In the genomic region with DNA sequence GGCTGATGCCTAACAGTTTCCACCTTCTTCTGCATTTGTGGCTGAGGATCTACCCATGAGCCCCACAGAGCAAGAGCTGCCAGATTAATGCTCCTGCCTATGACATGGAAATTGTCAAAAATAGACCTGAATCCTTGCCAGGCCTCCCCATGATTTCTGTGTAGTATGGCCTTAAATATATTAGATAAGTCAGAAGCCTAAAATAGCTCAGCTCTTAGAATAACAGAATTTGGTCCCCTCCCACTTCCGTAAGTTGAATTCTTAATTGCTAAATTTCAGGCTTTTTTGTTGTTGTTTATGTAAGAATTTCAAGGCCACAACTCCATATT, we compare ENCODE assay signal across 22 cellular contexts.
DNase-seq lines count a peak whose midpoint lies in the region; ATAC-seq and TF ChIP-seq lines count a peak whose summit lies in the region.
"Had no signal": no experiment of that assay in that cellular context is flagged by ENCODE, and none has a peak within 500 bp of the region (broad histone marks: within the 10 kb centered on the region; RNA-seq: fewer than 3 reads in every experiment).

No MANE protein-coding gene starts in this region.

- H3K27ac ChIP-seq in OCI-LY1 (ENCODE audit: low read depth, low read length, poor library complexity, severe bottlenecking) (peak overlapping the region; percentile 5), coronary artery (peak overlapping the region; percentile 63 to 65), thyroid gland (peak overlapping the region in 2 of 3 donors; percentile 22 to 25), mammary epithelial cell (ENCODE audit: insufficient read depth, low read depth, low read length) (no peak overlapping the region)
- H3K27ac ChIP-seq: pancreas, Peyer's patch had no signal

- POLR2A ChIA-PET in activated CD4-positive, alpha-beta memory T cell treated with anti-CD3 and anti-CD28 coated beads for 36 hours (lab: Charles Lee) = no interaction called here

- H3K36me3 ChIP-seq in OCI-LY1 (ENCODE audit: insufficient read depth, low read length) = no peaks in the 10 kb centered on the region; the same call in 1 of the 2 replicates
- H3K36me3 ChIP-seq in thyroid gland = no peaks in the 10 kb centered on the region
- no peaks in the 10 kb centered on the region for H3K36me3 ChIP-seq in mammary epithelial cell (ENCODE audit: insufficient read depth, low read length)
- H3K36me3 ChIP-seq: esophagus muscularis mucosa, gastroesophageal sphincter, HAP-1, pancreas, Peyer's patch had no signal

- no peaks in the 10 kb centered on the region for H4K20me1 ChIP-seq in OCI-LY1 (ENCODE audit: insufficient read depth, low read length)
- H4K20me1 ChIP-seq in mammary epithelial cell (ENCODE audit: insufficient read depth, low read length) = no peaks in the 10 kb centered on the region

- H3K4me1 Mint-ChIP-seq in activated CD4-positive, alpha-beta memory T cell treated with anti-CD3 and anti-CD28 coated beads for 36 hours (ENCODE audit: low read depth) = no peaks in the 10 kb centered on the region
- H3K4me1 Mint-ChIP-seq: natural killer cell, T-helper 17 cell had no signal

- no peak overlapping the region for H3K27ac Mint-ChIP-seq in activated CD4-positive, alpha-beta memory T cell treated with anti-CD3 and anti-CD28 coated beads for 36 hours
- H3K27ac Mint-ChIP-seq: CD8-positive, alpha-beta T cell; mesothelial cell of epicardium; natural killer cell; T-helper 17 cell had no signal

- no peaks in the 10 kb centered on the region for H3K27me3 Mint-ChIP-seq in activated CD4-positive, alpha-beta memory T cell treated with anti-CD3 and anti-CD28 coated beads for 36 hours

- no peak for TF ChIP-seq CTCF in OCI-LY1 (IDR thresholded peaks at IDR 0.05; ENCODE audit: low read length)
- TF ChIP-seq CTCF in coronary artery (IDR thresholded peaks at IDR 0.05) = no peak
- TF ChIP-seq CTCF in thyroid gland (IDR thresholded peaks at IDR 0.05) = no peak
- TF ChIP-seq CTCF in mammary epithelial cell (conservative IDR thresholded peaks at IDR 0.05 in 1 of 2, IDR thresholded peaks at IDR 0.05 in 1 of 2; ENCODE audit: extremely low read depth in 1 of 2, insufficient read depth in 1 of 2, low read depth in 1 of 2, low read length in 2 of 2) = no peak

- dilution Hi-C loops in mammary epithelial cell (cut with HindIII; ENCODE audit: low sequenced_read_pairs) = no loop called here

- H3K9ac ChIP-seq in OCI-LY1 (ENCODE audit: low read length) = no peak overlapping the region
- no peak overlapping the region for H3K9ac ChIP-seq in mammary epithelial cell (ENCODE audit: insufficient read depth, low read length)

- H3K9me3 ChIP-seq in OCI-LY1 (ENCODE audit: low read length) (no peaks in the 10 kb centered on the region), thyroid gland (no peaks in the 10 kb centered on the region), mammary epithelial cell (replicated peaks; ENCODE audit: insufficient read depth, low read length) (no peaks in the 10 kb centered on the region)
- H3K9me3 ChIP-seq: esophagus muscularis mucosa, gastroesophageal sphincter, HAP-1, pancreas, Peyer's patch had no signal

- 82% methylated on average over 1 of the region's 1 CpG for WGBS in thyroid gland, 2 donors
- 100% methylated on average over 1 of the region's 1 CpG for WGBS in mammary epithelial cell (ENCODE audit: low coverage, missing lambda C conversion rate)

- TF ChIP-seq POLR2A in thyroid gland (IDR thresholded peaks at IDR 0.05) = no peak

- H3K4me3 ChIP-seq in OCI-LY1 (ENCODE audit: low read depth, low read length, poor library complexity, severe bottlenecking) (no peak overlapping the region), coronary artery (no peak overlapping the region), thyroid gland (replicated peaks in 1 of 3) (no peak overlapping the region), mammary epithelial cell (replicated peaks in 1 of 3; ENCODE audit: insufficient read depth in 1 of 3, low read depth in 2 of 3, low read length in 3 of 3) (no peak overlapping the region)
- H3K4me3 ChIP-seq: esophagus muscularis mucosa, gastroesophageal sphincter, HAP-1, pancreas, Peyer's patch had no signal

- H3K4me3 Mint-ChIP-seq in activated CD4-positive, alpha-beta memory T cell treated with anti-CD3 and anti-CD28 coated beads for 36 hours = no peak overlapping the region
- H3K4me3 Mint-ChIP-seq: CD8-positive, alpha-beta T cell; mesothelial cell of epicardium; natural killer cell; T-helper 17 cell had no signal

- H3K79me2 ChIP-seq in OCI-LY1 (ENCODE audit: insufficient read depth, low read length) (no peaks in the 10 kb centered on the region), mammary epithelial cell (ENCODE audit: insufficient read depth, low read length) (no peaks in the 10 kb centered on the region)

- no peaks in the 10 kb centered on the region for H3K9me3 Mint-ChIP-seq in activated CD4-positive, alpha-beta memory T cell treated with anti-CD3 and anti-CD28 coated beads for 36 hours
- H3K9me3 Mint-ChIP-seq: CD8-positive, alpha-beta T cell; natural killer cell had no signal

- no peaks in the 10 kb centered on the region for H3K36me3 Mint-ChIP-seq in activated CD4-positive, alpha-beta memory T cell treated with anti-CD3 and anti-CD28 coated beads for 36 hours
- H3K36me3 Mint-ChIP-seq: CD8-positive, alpha-beta T cell; natural killer cell had no signal

- H2AFZ ChIP-seq in OCI-LY1 (ENCODE audit: low read length) = no peak overlapping the region
- no peak overlapping the region for H2AFZ ChIP-seq in mammary epithelial cell (ENCODE audit: low read depth, low read length)

- in situ Hi-C loops in mammary epithelial cell (cut with MboI; ENCODE audit: low sequenced_read_pairs in 2 of 2) = no loop called here

- peak; percentile 29 for ATAC-seq in left lobe of liver
- ATAC-seq: CD8-positive, alpha-beta T cell; gastroesophageal sphincter; natural killer cell; pancreas; T-helper 17 cell had no signal

- CTCF ChIA-PET in mammary epithelial cell (lab: Charles Lee; ENCODE audit: low non-redundant PET) = interaction anchor here (0.6 kb wide), 1 partner anchor 145 kb away, joined by 3 read pairs; no protein-coding TSS in a partner anchor
- CTCF ChIA-PET in activated CD4-positive, alpha-beta memory T cell treated with anti-CD3 and anti-CD28 coated beads for 36 hours (lab: Charles Lee) = no interaction called here

- H3K4me2 ChIP-seq in OCI-LY1 (ENCODE audit: low read length) (peak overlapping the region; percentile 12; the same call in 1 of the 2 replicates), mammary epithelial cell (ENCODE audit: insufficient read depth, low read depth, low read length) (no peak overlapping the region)

- intact Hi-C loops in thyroid gland (cut with DNase I) (no loop called here), mammary epithelial cell (cut with micrococcal nuclease) (no loop called here)
- intact Hi-C loops in activated CD4-positive, alpha-beta memory T cell treated with anti-CD3 and anti-CD28 coated beads for 36 hours (cut with micrococcal nuclease) = no loop called here

- no TSS peak for BruUV-seq in mammary epithelial cell (replicated peaks; lab: Mats Ljungman, UMichigan)

- DNase-seq in coronary artery (ENCODE audit: low spot score) (no peak), left lobe of liver (ENCODE audit: low spot score) (no peak), thyroid gland (no peak), mammary epithelial cell (no peak), NCI-H526 treated with DMSO at 0.1 percent for 48 hours (lab: John Stamatoyannopoulos, UW) (no peak)
- DNase-seq in activated CD4-positive, alpha-beta memory T cell treated with anti-CD3 and anti-CD28 coated beads for 36 hours = no peak
- DNase-seq: activated CD4-positive, alpha-beta T cell treated with anti-CD3 and anti-CD28 coated beads, Interleukin-2, amount 50 U/mL, for 1 hour; activated effector memory CD4-positive, alpha-beta T cell treated with Interleukin-2 at 50 U/mL for 16 hours; CD8-positive, alpha-beta T cell; DMS53; GF-D8; KG1; natural killer cell; NCI-H187; Peyer's patch; T-helper 17 cell had no signal

- H3K9me2 ChIP-seq in OCI-LY1 (ENCODE audit: low read depth, low read length) = no peaks in the 10 kb centered on the region

- H3K27me3 ChIP-seq in OCI-LY1 (ENCODE audit: insufficient read depth, low read length) (no peaks in the 10 kb centered on the region), thyroid gland (no peaks in the 10 kb centered on the region), mammary epithelial cell (ENCODE audit: insufficient read depth, low read length) (no peaks in the 10 kb centered on the region)
- H3K27me3 ChIP-seq: esophagus muscularis mucosa, gastroesophageal sphincter, pancreas, Peyer's patch had no signal

- no peaks in the 10 kb centered on the region for H3F3A ChIP-seq in OCI-LY1 (ENCODE audit: insufficient read depth, low read length)

- peaks cover 26% of the 10 kb centered on the region for H3K4me1 ChIP-seq in OCI-LY1 (ENCODE audit: insufficient read depth, low read length, severe bottlenecking)
- no peaks in the 10 kb centered on the region for H3K4me1 ChIP-seq in thyroid gland
- no peaks in the 10 kb centered on the region for H3K4me1 ChIP-seq in mammary epithelial cell (ENCODE audit: insufficient read depth, low read length)
- H3K4me1 ChIP-seq: pancreas had no signal
